In genomic region chr12:5907812-5908211, GRCh38 we compare ENCODE assay signal across 16 cellular contexts.
"Had no signal": no experiment of that assay in that cellular context is flagged by ENCODE, and none has a peak within 500 bp of the region (broad histone marks: within the 10 kb centered on the region; RNA-seq: fewer than 3 reads in every experiment).

No MANE protein-coding gene starts in this region.

- DNase-seq: activated CD4-positive, alpha-beta T cell treated with anti-CD3 and anti-CD28 coated beads, Interleukin-2, amount 10 ng/mL, durations not matched to agents 7 days and 5 days; activated CD4-positive, CD25-positive, alpha-beta regulatory T cell; activated naive CD4-positive, alpha-beta T cell treated with Interleukin-2 at 50 U/mL for 16 hours; esophagus squamous epithelium; foreskin fibroblast; left cardiac atrium; pancreas; stimulated activated CD4-positive, alpha-beta T cell treated with anti-CD3 and anti-CD28 coated beads, Interleukin-12 subunit alpha, Interleukin-12 subunit beta, amount 100 ng/mL, for 4 hours; stimulated activated CD4-positive, alpha-beta T cell treated with anti-CD3 and anti-CD28 coated beads, Interleukin-2, amount 100 ng/mL, for 24 hours; stomach; testis; upper lobe of right lung had no signal

- H3K27ac ChIP-seq: esophagus squamous epithelium, neural progenitor cell, pancreas, stomach, testis, upper lobe of right lung had no signal

- H3K4me3 ChIP-seq: esophagus squamous epithelium, neural progenitor cell, pancreas, stomach, testis, upper lobe of right lung had no signal

- ATAC-seq: activated T-helper 17 cell treated with anti-CD3 and anti-CD28 coated beads, Interleukin-2, amount 50 U/mL, for 72 hours; pancreas; upper lobe of right lung had no signal

- FAIRE-seq: astrocyte, pancreas, TTC549 had no signal
